8 cellular contexts compared by ENCODE assay signal in genomic region chr19:5622465-5623396, GRCh38. TPM values are rescaled to one million over a fixed set of nuclear protein-coding genes. Genes with fewer than 3 reads are reported as not detected.
A peak's percentile ranks its signal among the peaks of the same experiment; 100 is the strongest.
DNase-seq lines count a peak whose midpoint lies in the region; ATAC-seq and TF ChIP-seq lines count a peak whose summit lies in the region.

Gene SAFB, plus strand, starts transcription at chr19:5623083. Its CDS starts 123 bp downstream, at chr19:5623206.
Gene SAFB2, minus strand, starts transcription at chr19:5622776. Its CDS starts 61 bp downstream, at chr19:5622715.

- peak within 1 kb of the TSS; percentile 35 for H2BK5ac ChIP-seq in H9 (ENCODE audit: insufficient read length, low read length)

- H3K4ac ChIP-seq in H9 (ENCODE audit: low read depth, low read length) = no peak within 1 kb of the TSS

- peaks cover 20% of the 10 kb centered on the region for H3K79me1 ChIP-seq in H9 (ENCODE audit: insufficient read depth, low read depth, low read length, poor library complexity, severe bottlenecking)

- H3K23me2 ChIP-seq in H9 (ENCODE audit: insufficient read length, low read depth, low read length, poor library complexity, severe bottlenecking) = peaks cover 14% of the 10 kb centered on the region

- no peak within 1 kb of the TSS for H3K23ac ChIP-seq in H9 (ENCODE audit: insufficient read length, low read depth, low read length)

- H3K4me1 ChIP-seq in H9 (ENCODE audit: insufficient read depth, low read length) = no peaks in the 10 kb centered on the region; the same call in 1 of the 2 replicates

- H2BK12ac ChIP-seq in H9 (ENCODE audit: insufficient read length, low read depth, low read length) = no peak within 1 kb of the TSS

- peak within 1 kb of the TSS; percentile 76 for H3K4me2 ChIP-seq in H9 (ENCODE audit: insufficient read depth, insufficient read length, low read length)

- DNase-seq in ELR (ENCODE audit: low read depth) = peak; percentile 99
- DNase-seq in H9 = peak; percentile 99
- DNase-seq in MG63 = peak; percentile 96
- DNase-seq in SHP77 treated with DMSO at 0.1 percent for 48 hours (lab: John Stamatoyannopoulos, UW) = peak; percentile 95
- DNase-seq in activated effector memory CD4-positive, alpha-beta T cell treated with anti-CD3 and anti-CD28 coated beads, Interleukin-2, amount 50 U/mL, for 16 hours = peak; percentile 100
- DNase-seq in fibroblast of pulmonary artery (ENCODE audit: low read depth) = peak; percentile 100
- DNase-seq in natural killer cell treated with Interleukin-12 subunit alpha and Interleukin-12 subunit beta and Interleukin-15 and Interleukin-18, amount 100 ng/mL, for 72 hours (ENCODE audit: low spot score) = peak; percentile 100
- peak; percentile 99 for DNase-seq in stimulated activated naive CD8-positive, alpha-beta T cell treated with anti-CD3 and anti-CD28 coated beads, Interleukin-15, Interleukin-2, amounts not matched to agents 100 U/mL and 50 U/mL, for 24 hours

- H3K4me3 ChIP-seq in MG63 (peak within 1 kb of the TSS; percentile 88), fibroblast of pulmonary artery (replicated peaks; ENCODE audit: low read depth, low read length) (peak within 1 kb of the TSS; percentile 84)

- peaks cover 61% of the 10 kb centered on the region for H3K79me2 ChIP-seq in H9 (ENCODE audit: insufficient read depth, low read length)

- H3K18ac ChIP-seq in H9 (ENCODE audit: insufficient read length, low read depth, low read length) = peak within 1 kb of the TSS; percentile 43

- H3K27me3 Mint-ChIP-seq in H9 (ENCODE audit: low read depth) = peaks cover 4% of the 10 kb centered on the region; the same call in 1 of the 2 replicates
- no peaks in the 10 kb centered on the region for H3K27me3 Mint-ChIP-seq in natural killer cell treated with Interleukin-12 subunit alpha and Interleukin-12 subunit beta and Interleukin-15 and Interleukin-18, amount 100 ng/mL, for 72 hours

- H3K9me3 Mint-ChIP-seq in H9 = peaks cover 0 to 3% of the 10 kb centered on the region in 2 experiments; a peak in 3 of 5 replicates
- no peaks in the 10 kb centered on the region for H3K9me3 Mint-ChIP-seq in natural killer cell treated with Interleukin-12 subunit alpha and Interleukin-12 subunit beta and Interleukin-15 and Interleukin-18, amount 100 ng/mL, for 72 hours

- peak within 1 kb of the TSS; percentile 100 for H3K27ac Mint-ChIP-seq in H9
- peak within 1 kb of the TSS; percentile 100 for H3K27ac Mint-ChIP-seq in natural killer cell treated with Interleukin-12 subunit alpha and Interleukin-12 subunit beta and Interleukin-15 and Interleukin-18, amount 100 ng/mL, for 72 hours

- no CpG with 5 or more reads among the region's 116 CpGs for WGBS in H9 (ENCODE audit: extremely low coverage, insufficient read length, low lambda C conversion rate)

- no peak for TF ChIP-seq CTCF in H9 (conservative IDR thresholded peaks at IDR 0.05)
- TF ChIP-seq CTCF in fibroblast of pulmonary artery (IDR thresholded peaks at IDR 0.05; ENCODE audit: low read length, missing control alignments) = no peak

- peak within 1 kb of the TSS; percentile 92 for H3K9ac ChIP-seq in H9 (ENCODE audit: extremely low read depth, insufficient read length, low read length)

- H4K8ac ChIP-seq in H9 (replicated peaks; ENCODE audit: insufficient read length, low read depth, low read length) = no peak within 1 kb of the TSS

- peaks cover 57% of the 10 kb centered on the region for H3K36me3 ChIP-seq in MG63

- no peaks in the 10 kb centered on the region for H4K20me1 ChIP-seq in H9 (ENCODE audit: control insufficient read depth, insufficient read depth, insufficient read length)

- no peak within 1 kb of the TSS for H3T11ph ChIP-seq in H9 (ENCODE audit: low read length)

- H3K9me3 ChIP-seq in H9 (ENCODE audit: control insufficient read depth, low read depth, low read length) = no peaks in the 10 kb centered on the region
- no peaks in the 10 kb centered on the region for H3K9me3 ChIP-seq in MG63

- peak; percentile 94 to 95 for ATAC-seq in natural killer cell treated with Interleukin-12 subunit alpha and Interleukin-12 subunit beta and Interleukin-15 and Interleukin-18, amount 100 ng/mL, for 72 hours
- peak; percentile 91 for ATAC-seq in stimulated activated naive CD8-positive, alpha-beta T cell treated with anti-CD3 and anti-CD28 coated beads, Interleukin-15, Interleukin-2, amounts not matched to agents 100 U/mL and 50 U/mL, for 24 hours

- no peaks in the 10 kb centered on the region for H3K27me3 ChIP-seq in H9 (ENCODE audit: insufficient read depth, low read length)
- no peaks in the 10 kb centered on the region for H3K27me3 ChIP-seq in MG63

- H2BK120ac ChIP-seq in H9 (ENCODE audit: low read depth, low read length, poor library complexity, severe bottlenecking) = no peak within 1 kb of the TSS

- H3K56ac ChIP-seq in H9 (ENCODE audit: insufficient read length, low read depth, low read length) = no peak within 1 kb of the TSS

- no peak within 1 kb of the TSS for H3K27ac ChIP-seq in H9 (ENCODE audit: insufficient read length, low read depth, low read length)

- no peak within 1 kb of the TSS for H2BK15ac ChIP-seq in H9 (ENCODE audit: low read depth, low read length)

- peak within 1 kb of the TSS; percentile 92 for H3K14ac ChIP-seq in H9 (ENCODE audit: insufficient read depth, low read length)

- H3K36me3 Mint-ChIP-seq in H9 (ENCODE audit: insufficient read depth in 1 of 3, low read depth in 3 of 3) = peaks cover 51 to 78% (median 65%) of the 10 kb centered on the region in 3 experiments
- H3K36me3 Mint-ChIP-seq in natural killer cell treated with Interleukin-12 subunit alpha and Interleukin-12 subunit beta and Interleukin-15 and Interleukin-18, amount 100 ng/mL, for 72 hours = peaks cover 42% of the 10 kb centered on the region

- H4K91ac ChIP-seq in H9 (ENCODE audit: insufficient read length, low read depth, low read length) = no peak within 1 kb of the TSS

- H2BK20ac ChIP-seq in H9 (ENCODE audit: low read depth, low read length, poor library complexity, severe bottlenecking) = no peak within 1 kb of the TSS

- H2AK5ac ChIP-seq in H9 (ENCODE audit: insufficient read length, low read length) = no peak within 1 kb of the TSS

- no peak within 1 kb of the TSS for H2AFZ ChIP-seq in H9 (ENCODE audit: low read length)

- peak within 1 kb of the TSS; percentile 100 for H3K4me3 Mint-ChIP-seq in H9
- H3K4me3 Mint-ChIP-seq in natural killer cell treated with Interleukin-12 subunit alpha and Interleukin-12 subunit beta and Interleukin-15 and Interleukin-18, amount 100 ng/mL, for 72 hours = peak within 1 kb of the TSS; percentile 99

- no peak within 1 kb of the TSS for H4K5ac ChIP-seq in H9 (ENCODE audit: insufficient read length, low read depth, low read length)

- H3K4me1 Mint-ChIP-seq in H9 = peaks cover 35 to 39% of the 10 kb centered on the region in 2 experiments
- H3K4me1 Mint-ChIP-seq in natural killer cell treated with Interleukin-12 subunit alpha and Interleukin-12 subunit beta and Interleukin-15 and Interleukin-18, amount 100 ng/mL, for 72 hours (ENCODE audit: low read depth in 2 of 2) = peaks cover 54 to 61% of the 10 kb centered on the region in 2 donors

RNA-seq across cellular contexts. Expression of gene SAFB, which starts in this region (rescaled TPM):
- 107 and 110 TPM in 2 replicates for total RNA-seq in H9 (2021)
- total RNA-seq in MG63 (2014; rRNA removed; shearing (Covaris generic); ENCODE audit: low replicate concordance) = 22.8 and 33.0 TPM in 2 replicates
- total RNA-seq in natural killer cell treated with Interleukin-12 subunit alpha and Interleukin-12 subunit beta and Interleukin-15 and Interleukin-18, amount 100 ng/mL, for 72 hours = 100 to 1,000 TPM; 126 to 190 TPM

RNA-seq across cellular contexts. Expression of gene SAFB2, which starts in this region (rescaled TPM):
- 70.3 and 76.1 TPM in 2 replicates for total RNA-seq in H9 (2021)
- 5.1 and 12.3 TPM in 2 replicates for total RNA-seq in MG63 (2014; rRNA removed; shearing (Covaris generic); ENCODE audit: low replicate concordance)
- 100 to 1,000 TPM; 116 to 204 TPM for total RNA-seq in natural killer cell treated with Interleukin-12 subunit alpha and Interleukin-12 subunit beta and Interleukin-15 and Interleukin-18, amount 100 ng/mL, for 72 hours
